Comparison of ENCODE assay signal across 15 cellular contexts in genomic region chrX:47646636-47647035, GRCh38.
"Had no signal": no experiment of that assay in that cellular context is flagged by ENCODE, and none has a peak within 500 bp of the region (broad histone marks: within the 10 kb centered on the region; RNA-seq: fewer than 3 reads in every experiment).

No MANE protein-coding gene starts in this region.

- ATAC-seq: gastrocnemius medialis; heart right ventricle; left ventricle myocardium superior; stimulated activated naive CD8-positive, alpha-beta T cell treated with anti-CD3 and anti-CD28 coated beads, Interleukin-15, amount 100 ng/mL, for 72 hours had no signal

- H3K9me3 Mint-ChIP-seq: stimulated activated naive CD8-positive, alpha-beta T cell treated with anti-CD3 and anti-CD28 coated beads, Interleukin-15, amount 100 ng/mL, for 72 hours had no signal

- H3K4me1 ChIP-seq: colonic mucosa had no signal

- H3K4me3 ChIP-seq: colonic mucosa, gastrocnemius medialis, heart right ventricle, ovary, SJSA1, testis had no signal

- H3K27me3 Mint-ChIP-seq: stimulated activated naive CD8-positive, alpha-beta T cell treated with anti-CD3 and anti-CD28 coated beads, Interleukin-15, amount 100 ng/mL, for 72 hours had no signal

- H3K36me3 ChIP-seq: colonic mucosa, gastrocnemius medialis, ovary had no signal

- H3K27me3 ChIP-seq: colonic mucosa, gastrocnemius medialis, heart right ventricle, ovary, SJSA1, testis had no signal

- DNase-seq: activated CD8-positive, alpha-beta memory T cell treated with anti-CD3 and anti-CD28 coated beads, Interleukin-2, amount 50 U/mL, for 48 hours; caudate nucleus; colonic mucosa; effector memory CD4-positive, alpha-beta T cell; gastrocnemius medialis; heart right ventricle; left ventricle myocardium superior; mesenchymal stem cell; stimulated activated CD4-positive, alpha-beta T cell treated with anti-CD3 and anti-CD28 coated beads, Interleukin-4, amount 100 ng/mL, for 1 hour; stimulated activated CD8-positive, alpha-beta memory T cell treated with anti-CD3 and anti-CD28 coated beads, Interleukin-4, amount 100 ng/mL, for 48 hours; stimulated activated naive CD8-positive, alpha-beta T cell treated with anti-CD3 and anti-CD28 coated beads, Interleukin-15, amount 100 ng/mL, for 72 hours; testis had no signal

- H3K9me3 ChIP-seq: colonic mucosa, gastrocnemius medialis, heart right ventricle, ovary, SJSA1, testis had no signal

- H3K27ac Mint-ChIP-seq: stimulated activated naive CD8-positive, alpha-beta T cell treated with anti-CD3 and anti-CD28 coated beads, Interleukin-15, amount 100 ng/mL, for 72 hours had no signal

- H3K27ac ChIP-seq: colonic mucosa, epithelial cell of prostate, gastrocnemius medialis, heart right ventricle, ovary, SJSA1, testis had no signal

- H3K4me3 Mint-ChIP-seq: stimulated activated naive CD8-positive, alpha-beta T cell treated with anti-CD3 and anti-CD28 coated beads, Interleukin-15, amount 100 ng/mL, for 72 hours had no signal
